In genomic region chr11:69122642-69123431, GRCh38 we compare ENCODE assay signal across 8 cellular contexts. TPM values are rescaled to one million over a fixed set of nuclear protein-coding genes. Genes with fewer than 3 reads are reported as not detected.
A peak's percentile ranks its signal among the peaks of the same experiment; 100 is the strongest.
DNase-seq lines count a peak whose midpoint lies in the region; ATAC-seq and TF ChIP-seq lines count a peak whose summit lies in the region.

No MANE protein-coding gene starts in this region.

- peak overlapping the region; percentile 21 for H3K4me3 ChIP-seq in fibroblast of villous mesenchyme (ENCODE audit: low read depth, low read length)

- H3K27ac Mint-ChIP-seq in activated T-helper 17 cell treated with anti-CD3 and anti-CD28 coated beads, Interleukin-2, amount 50 U/mL, for 72 hours: no peak overlapping the region
- peak overlapping the region; percentile 95 for H3K27ac Mint-ChIP-seq in progenitor cell of endocrine pancreas

- H3K27me3 Mint-ChIP-seq in activated T-helper 17 cell treated with anti-CD3 and anti-CD28 coated beads, Interleukin-2, amount 50 U/mL, for 72 hours: no peaks in the 10 kb centered on the region
- H3K27me3 Mint-ChIP-seq in progenitor cell of endocrine pancreas: no peaks in the 10 kb centered on the region

- H3K4me3 Mint-ChIP-seq in activated T-helper 17 cell treated with anti-CD3 and anti-CD28 coated beads, Interleukin-2, amount 50 U/mL, for 72 hours: peak overlapping the region; percentile 46
- H3K4me3 Mint-ChIP-seq in progenitor cell of endocrine pancreas (ENCODE audit: low read depth): peak overlapping the region; percentile 21

- DNase-seq in EL (peak; percentile 89), OCI-M1 (lab: John Stamatoyannopoulos, UW) (peak; percentile 61), fibroblast of villous mesenchyme (ENCODE audit: low read depth) (peak; percentile 36), progenitor cell of endocrine pancreas (ENCODE audit: low spot score, unreplicated experiment) (peak; percentile 70), NCI-H446 treated with DMSO at 0.1 percent for 48 hours (lab: John Stamatoyannopoulos, UW) (no peak)

- no peaks in the 10 kb centered on the region for H3K36me3 Mint-ChIP-seq in activated T-helper 17 cell treated with anti-CD3 and anti-CD28 coated beads, Interleukin-2, amount 50 U/mL, for 72 hours (ENCODE audit: low read depth)
- H3K36me3 Mint-ChIP-seq in progenitor cell of endocrine pancreas (ENCODE audit: insufficient read depth): no peaks in the 10 kb centered on the region

- TF ChIP-seq CTCF in fibroblast of villous mesenchyme (IDR thresholded peaks at IDR 0.05; ENCODE audit: insufficient read depth, low read depth, low read length) (no peak), progenitor cell of endocrine pancreas (IDR thresholded peaks at IDR 0.05; ENCODE audit: unreplicated experiment) (no peak)

- H3K4me1 Mint-ChIP-seq in activated T-helper 17 cell treated with anti-CD3 and anti-CD28 coated beads, Interleukin-2, amount 50 U/mL, for 72 hours: peaks cover 11% of the 10 kb centered on the region
- H3K4me1 Mint-ChIP-seq in progenitor cell of endocrine pancreas (ENCODE audit: low read depth): peaks cover 16% of the 10 kb centered on the region

- H3K9me3 Mint-ChIP-seq in activated T-helper 17 cell treated with anti-CD3 and anti-CD28 coated beads, Interleukin-2, amount 50 U/mL, for 72 hours: no peaks in the 10 kb centered on the region
- H3K9me3 Mint-ChIP-seq in progenitor cell of endocrine pancreas (ENCODE audit: low read depth): peaks cover 5% of the 10 kb centered on the region

- ATAC-seq in activated T-helper 17 cell treated with anti-CD3 and anti-CD28 coated beads, Interleukin-2, amount 50 U/mL, for 72 hours (replicated peaks): peak; percentile 88
- ATAC-seq in GM18861 (IDR thresholded peaks at IDR 0.05; ENCODE audit: unreplicated experiment) (no peak), GM18858 (IDR thresholded peaks at IDR 0.05; ENCODE audit: unreplicated experiment) (no peak)

RNA-seq across cellular contexts. Expression of gene SMIM38, which starts 32.9 kb away (rescaled TPM):
- 1 to 10 TPM in 1 of 2 donors, under 1 TPM in 1; 0.26 to 4.7 TPM for total RNA-seq in activated T-helper 17 cell treated with anti-CD3 and anti-CD28 coated beads, Interleukin-2, amount 50 U/mL, for 72 hours
- total RNA-seq in fibroblast of villous mesenchyme (under 0.01 TPM in 2 replicates), progenitor cell of endocrine pancreas (0.65 and 1.2 TPM in 2 replicates)
